Comparison of ENCODE assay signal across 16 cellular contexts in the genomic region with DNA sequence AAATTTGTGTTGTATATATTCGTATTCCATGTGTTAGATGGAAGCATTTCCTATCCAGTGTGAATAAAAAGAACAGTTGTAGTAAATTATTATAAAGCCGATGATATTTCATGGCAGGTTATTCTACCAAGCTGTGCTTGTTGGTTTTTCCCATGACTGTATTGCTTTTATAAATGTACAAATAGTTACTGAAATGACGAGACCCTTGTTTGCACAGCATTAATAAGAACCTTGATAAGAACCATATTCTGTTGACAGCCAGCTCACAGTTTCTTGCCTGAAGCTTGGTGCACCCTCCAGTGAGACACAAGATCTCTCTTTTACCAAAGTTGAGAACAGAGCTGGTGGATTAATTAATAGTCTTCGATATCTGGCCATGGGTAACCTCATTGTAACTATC.
DNase-seq lines count a peak whose midpoint lies in the region; ATAC-seq and TF ChIP-seq lines count a peak whose summit lies in the region.
"Had no signal": no experiment of that assay in that cellular context is flagged by ENCODE, and none has a peak within 500 bp of the region (broad histone marks: within the 10 kb centered on the region; RNA-seq: fewer than 3 reads in every experiment).

No MANE protein-coding gene starts in this region.

- CTCF ChIA-PET in MCF 10A (lab: Yijun Ruan, JAX), result no interaction called here
- CTCF ChIA-PET in mammary epithelial cell (lab: Charles Lee; ENCODE audit: low non-redundant PET), result no interaction called here
- CTCF ChIA-PET in IMR-90 (lab: Yijun Ruan, JAX), result no interaction called here

- WGBS in mammary epithelial cell (ENCODE audit: low coverage, missing lambda C conversion rate), result 100% methylated on average over 4 of the region's 4 CpGs
- no CpG with 5 or more reads among the region's 4 CpGs for WGBS in IMR-90 (ENCODE audit: extremely low coverage in 2 of 2, insufficient read length in 1 of 2), 2 experiments
- WGBS in smooth muscle cell (ENCODE audit: low lambda C conversion rate), result 82% methylated on average over 4 of the region's 4 CpGs

- no peaks in the 10 kb centered on the region for H3K27me3 Mint-ChIP-seq in MCF 10A (ENCODE audit: insufficient read depth, unreplicated experiment)

- H3K4me3 ChIP-seq in mammary epithelial cell (replicated peaks in 1 of 3; ENCODE audit: insufficient read depth in 1 of 3, low read depth in 2 of 3, low read length in 3 of 3) (no peak overlapping the region), IMR-90 (ENCODE audit: insufficient read depth, low read depth, low read length) (no peak overlapping the region), smooth muscle cell (no peak overlapping the region)
- H3K4me3 ChIP-seq: HAP-1 had no signal

- H3K4me1 ChIP-seq in mammary epithelial cell (ENCODE audit: insufficient read depth, low read length) (no peaks in the 10 kb centered on the region), IMR-90 (ENCODE audit: control insufficient read depth, insufficient read depth, low read length) (peaks cover 26% of the 10 kb centered on the region), smooth muscle cell (ENCODE audit: low read depth) (peaks cover 13% of the 10 kb centered on the region)
- H3K4me1 ChIP-seq: Caco-2, HAP-1 had no signal

- POLR2A ChIA-PET in MCF 10A (lab: Yijun Ruan, JAX) (no interaction called here), IMR-90 (lab: Charles Lee; ENCODE audit: unreplicated experiment) (no interaction called here)

- peak overlapping the region; percentile 37; the same call in 1 of the 2 replicates for H3K4ac ChIP-seq in IMR-90 (ENCODE audit: low read depth, low read length)

- H3K4me2 ChIP-seq in mammary epithelial cell (ENCODE audit: insufficient read depth, low read depth, low read length) (no peak overlapping the region), IMR-90 (ENCODE audit: low read depth, low read length) (no peak overlapping the region), smooth muscle cell (no peak overlapping the region)

- H3K9me3 ChIP-seq in mammary epithelial cell (replicated peaks; ENCODE audit: insufficient read depth, low read length) (no peaks in the 10 kb centered on the region), IMR-90 (ENCODE audit: control insufficient read depth, insufficient read depth, low read length) (no peaks in the 10 kb centered on the region), smooth muscle cell (replicated peaks; ENCODE audit: low read depth) (no peaks in the 10 kb centered on the region)
- H3K9me3 ChIP-seq: Caco-2, HAP-1 had no signal

- BruUV-seq in MCF 10A (replicated peaks; lab: Mats Ljungman, UMichigan) (TSS peak; percentile 31), mammary epithelial cell (replicated peaks; lab: Mats Ljungman, UMichigan) (no TSS peak), IMR-90 (replicated peaks; lab: Mats Ljungman, UMichigan) (TSS peak; percentile 46)

- no peaks in the 10 kb centered on the region for H4K20me1 ChIP-seq in mammary epithelial cell (ENCODE audit: insufficient read depth, low read length)
- no peaks in the 10 kb centered on the region for H4K20me1 ChIP-seq in IMR-90 (ENCODE audit: insufficient read depth, low read length)
- no peaks in the 10 kb centered on the region for H4K20me1 ChIP-seq in smooth muscle cell (ENCODE audit: low read depth)

- H2BK15ac ChIP-seq in IMR-90 (ENCODE audit: low read depth, low read length), result 0 out of 3 replicates have a peak overlapping the region, but pooled peaks have one; percentile 46

- no peak overlapping the region for H3K23ac ChIP-seq in IMR-90 (ENCODE audit: low read depth, low read length)

- H3K79me2 ChIP-seq in mammary epithelial cell (ENCODE audit: insufficient read depth, low read length), result no peaks in the 10 kb centered on the region
- H3K79me2 ChIP-seq in smooth muscle cell (ENCODE audit: low read depth), result peaks cover 21% of the 10 kb centered on the region

- no peak overlapping the region for H3K27ac Mint-ChIP-seq in MCF 10A (ENCODE audit: low read depth, unreplicated experiment)
- H3K27ac Mint-ChIP-seq: CD8-positive, alpha-beta T cell; HFFc6 had no signal

- peaks cover 24% of the 10 kb centered on the region for H3K9me1 ChIP-seq in IMR-90 (ENCODE audit: insufficient read depth, low read length)

- peak overlapping the region; percentile 62; the same call in 1 of the 2 replicates for H3K18ac ChIP-seq in IMR-90 (ENCODE audit: low read depth, low read length)

- peaks cover 25% of the 10 kb centered on the region for H3F3A ChIP-seq in smooth muscle cell (ENCODE audit: low read depth)

- H3K56ac ChIP-seq in IMR-90 (ENCODE audit: extremely low read depth, insufficient read depth, low read length), result no peak overlapping the region

- TF ChIP-seq CTCF in MCF 10A (IDR thresholded peaks at IDR 0.05; ENCODE audit: unreplicated experiment) (no peak), mammary epithelial cell (conservative IDR thresholded peaks at IDR 0.05 in 1 of 2, IDR thresholded peaks at IDR 0.05 in 1 of 2; ENCODE audit: extremely low read depth in 1 of 2, insufficient read depth in 1 of 2, low read depth in 1 of 2, low read length in 2 of 2) (no peak), IMR-90 (conservative IDR thresholded peaks at IDR 0.05; ENCODE audit: low read depth, low read length) (no peak), VCaP (conservative IDR thresholded peaks at IDR 0.05) (no peak), smooth muscle cell (IDR thresholded peaks at IDR 0.05; ENCODE audit: borderline replicate concordance, insufficient read depth, poor library complexity, severe bottlenecking) (no peak)

- H2AFZ ChIP-seq in mammary epithelial cell (ENCODE audit: low read depth, low read length) (no peak overlapping the region), IMR-90 (replicated peaks; ENCODE audit: low read length, poor library complexity) (no peak overlapping the region), smooth muscle cell (ENCODE audit: low read depth) (no peak overlapping the region)

- 0 out of 2 replicates have a peak overlapping the region, but pooled peaks have one; percentile 40 for H4K5ac ChIP-seq in IMR-90 (ENCODE audit: low read depth, low read length)

- H3K14ac ChIP-seq in IMR-90 (replicated peaks; ENCODE audit: low read depth, low read length), result 0 out of 2 replicates have a peak overlapping the region, but pooled peaks have one; percentile 26

- no peak for TF ChIP-seq RAD21 in IMR-90 (IDR thresholded peaks at IDR 0.05; ENCODE audit: low read length)

- H2BK5ac ChIP-seq in IMR-90 (ENCODE audit: low read depth, low read length, poor library complexity, severe bottlenecking), result no peak overlapping the region

- no peak overlapping the region for H2AK9ac ChIP-seq in IMR-90 (replicated peaks; ENCODE audit: low read depth, low read length, poor library complexity)

- no peak overlapping the region for H3K27ac ChIP-seq in mammary epithelial cell (ENCODE audit: insufficient read depth, low read depth, low read length)
- no peak overlapping the region for H3K27ac ChIP-seq in IMR-90 (ENCODE audit: insufficient read depth, low read length)
- peak overlapping the region; percentile 63 for H3K27ac ChIP-seq in VCaP
- peak overlapping the region; percentile 95 for H3K27ac ChIP-seq in smooth muscle cell (ENCODE audit: low read depth)

- peak overlapping the region; percentile 8; the same call in 1 of the 2 replicates for H2BK120ac ChIP-seq in IMR-90 (ENCODE audit: low read depth, low read length)

- intact Hi-C loops in MCF 10A (cut with micrococcal nuclease) (no loop called here), mammary epithelial cell (cut with micrococcal nuclease) (no loop called here), IMR-90 (cut with micrococcal nuclease) (no loop called here)

- dilution Hi-C loops in mammary epithelial cell (cut with HindIII; ENCODE audit: low sequenced_read_pairs) (no loop called here), IMR-90 (cut with HindIII; ENCODE audit: low sequenced_read_pairs, unreplicated experiment) (no loop called here)

- H3K36me3 ChIP-seq in mammary epithelial cell (ENCODE audit: insufficient read depth, low read length), result no peaks in the 10 kb centered on the region
- H3K36me3 ChIP-seq in IMR-90 (ENCODE audit: control insufficient read depth, insufficient read depth, low read length), result peaks cover 41% of the 10 kb centered on the region
- peaks cover 16% of the 10 kb centered on the region for H3K36me3 ChIP-seq in smooth muscle cell (ENCODE audit: low read depth)
- H3K36me3 ChIP-seq: HAP-1 had no signal

- H3K4me1 Mint-ChIP-seq in MCF 10A (ENCODE audit: insufficient read depth, unreplicated experiment), result peaks cover 4% of the 10 kb centered on the region

- H4K8ac ChIP-seq in IMR-90 (ENCODE audit: low read depth in 2 of 2, low read length in 2 of 2), result 0 out of 4 replicates have a peak overlapping the region, but pooled peaks of 1 of the 2 experiments have one; percentile 36

- H3K9me3 Mint-ChIP-seq in MCF 10A (ENCODE audit: unreplicated experiment), result no peaks in the 10 kb centered on the region
- H3K9me3 Mint-ChIP-seq: CD8-positive, alpha-beta T cell; HFFc6 had no signal

- H2BK20ac ChIP-seq in IMR-90 (ENCODE audit: low read depth, low read length), result peak overlapping the region; percentile 34; the same call in 1 of the 2 replicates

- H3K79me1 ChIP-seq in IMR-90 (ENCODE audit: low read depth in 1 of 2, low read length in 2 of 2), result peaks cover 10 to 43% of the 10 kb centered on the region in 2 experiments; a peak in 3 of 4 replicates

- no peak overlapping the region; the same call in 1 of the 2 replicates for H4K91ac ChIP-seq in IMR-90 (ENCODE audit: insufficient read depth, low read depth, low read length)

- DNase-seq in MCF 10A (ENCODE audit: unreplicated experiment), result no peak
- no peak for DNase-seq in mammary epithelial cell
- no peak for DNase-seq in IMR-90
- no peak for DNase-seq in smooth muscle cell (lab: John Stamatoyannopoulos, UW; ENCODE audit: unreplicated experiment)
- DNase-seq in NCI-H1417 (lab: John Stamatoyannopoulos, UW), result no peak
- DNase-seq: 8988T; C1 segment of cervical spinal cord; Caco-2; CD8-positive, alpha-beta T cell; DMS153; DND-41; GOT3; HFFc6 had no signal

- no peaks in the 10 kb centered on the region for H3K27me3 ChIP-seq in mammary epithelial cell (ENCODE audit: insufficient read depth, low read length)
- no peaks in the 10 kb centered on the region for H3K27me3 ChIP-seq in IMR-90 (ENCODE audit: control insufficient read depth, insufficient read depth, low read length)
- H3K27me3 ChIP-seq in smooth muscle cell (ENCODE audit: low read depth), result no peaks in the 10 kb centered on the region

- no peak overlapping the region for H2AK5ac ChIP-seq in IMR-90 (ENCODE audit: low read depth, low read length)

- peaks cover 18% of the 10 kb centered on the region for H3K36me3 Mint-ChIP-seq in MCF 10A (ENCODE audit: insufficient read depth, unreplicated experiment)
- H3K36me3 Mint-ChIP-seq: CD8-positive, alpha-beta T cell had no signal

- H3K4me3 Mint-ChIP-seq in MCF 10A (ENCODE audit: unreplicated experiment), result no peak overlapping the region
- H3K4me3 Mint-ChIP-seq: CD8-positive, alpha-beta T cell; HFFc6 had no signal

- in situ Hi-C loops in mammary epithelial cell (cut with MboI; ENCODE audit: low sequenced_read_pairs in 2 of 2) (no loop called here), IMR-90 (cut with MboI; ENCODE audit: low sequenced_read_pairs) (no loop called here)

- no peak overlapping the region for H3K9ac ChIP-seq in mammary epithelial cell (ENCODE audit: insufficient read depth, low read length)
- no peak overlapping the region for H3K9ac ChIP-seq in IMR-90 (ENCODE audit: low read depth, low read length)
- no peak overlapping the region for H3K9ac ChIP-seq in smooth muscle cell (ENCODE audit: low read depth)

- no peak for TF ChIP-seq POLR2A in IMR-90 (IDR thresholded peaks at IDR 0.05; ENCODE audit: low read depth, low read length)

- ATAC-seq in IMR-90 (ENCODE audit: low read depth) (no peak), HG02571 (IDR thresholded peaks at IDR 0.05; ENCODE audit: unreplicated experiment) (no peak)
- ATAC-seq: CD8-positive, alpha-beta T cell had no signal

Comparison
In these comparisons a context has a peak if more than half of its experiments do, and no peak if none do; other contexts are left out.
1. H3K27ac ChIP-seq: peak in VCaP (single experiment) and smooth muscle cell (single experiment); none in mammary epithelial cell (single experiment) and IMR-90 (single experiment).